Comparison of ENCODE assay signal across 1 cellular context in the genomic region with DNA sequence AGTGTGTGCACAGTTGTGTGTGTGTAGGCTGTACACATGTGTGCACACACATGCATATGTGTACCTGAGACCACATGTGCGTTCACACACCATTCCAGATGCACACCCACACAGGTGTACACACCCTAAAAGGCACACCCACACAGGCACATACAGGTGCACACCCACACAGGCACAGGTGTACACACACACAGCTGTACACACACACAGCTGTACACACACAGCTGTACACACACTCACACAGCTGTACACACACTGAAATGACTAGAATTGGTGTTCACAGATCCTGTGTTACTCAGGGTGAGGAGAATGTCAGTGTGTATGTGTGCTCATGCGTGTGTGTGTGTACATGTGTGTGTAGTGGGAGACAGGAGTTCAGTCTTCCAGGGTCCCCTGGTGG.
TF ChIP-seq lines count a peak whose summit lies in the region.

No MANE protein-coding gene starts in this region.

TF ChIP-seq in HEK293, 187 proteins besides CTCF, POLR2A, EP300 and RAD21 (continued from another document):
- peak; percentile 97 for TF ChIP-seq ZSCAN4 (tag by site-specific recombination; IDR thresholded peaks at IDR 0.05)
